In genomic region chr19:6292006-6292405, GRCh38 we compare ENCODE assay signal across 1 cellular context.
TF ChIP-seq lines count a peak whose summit lies in the region.

No MANE protein-coding gene starts in this region.

TF ChIP-seq in HepG2, 621 proteins besides CTCF, POLR2A, EP300 and RAD21 (continued from another document):
- no peak for TF ChIP-seq FUBP1 (CRISPR knock-in tag; IDR thresholded peaks at IDR 0.05; ENCODE audit: borderline replicate concordance)
- TF ChIP-seq ZNF3 (CRISPR knock-in tag; IDR thresholded peaks at IDR 0.05), result no peak
- no peak for TF ChIP-seq STAT5B (CRISPR knock-in tag; IDR thresholded peaks at IDR 0.05)
- TF ChIP-seq STAG1 (CRISPR knock-in tag; IDR thresholded peaks at IDR 0.05), result no peak
- TF ChIP-seq ZFP37 (CRISPR knock-in tag; IDR thresholded peaks at IDR 0.05; ENCODE audit: borderline replicate concordance), result no peak
- peak; percentile 96 for TF ChIP-seq CBX1 (IDR thresholded peaks at IDR 0.05; ENCODE audit: low read depth)
- TF ChIP-seq ZNF530 (CRISPR knock-in tag; IDR thresholded peaks at IDR 0.05; ENCODE audit: low read depth), result no peak
- no peak for TF ChIP-seq ATF7 (IDR thresholded peaks at IDR 0.05)
- no peak for TF ChIP-seq ATF7 (CRISPR knock-in tag; IDR thresholded peaks at IDR 0.05)
- TF ChIP-seq IKZF5 (CRISPR knock-in tag; IDR thresholded peaks at IDR 0.05), result no peak
- no peak for TF ChIP-seq KMT2B (CRISPR knock-in tag; IDR thresholded peaks at IDR 0.05)
- TF ChIP-seq TMF1 (CRISPR knock-in tag; IDR thresholded peaks at IDR 0.05; ENCODE audit: low read depth), result no peak
- no peak for TF ChIP-seq ZFAT (CRISPR knock-in tag; conservative IDR thresholded peaks at IDR 0.05)
- TF ChIP-seq ZNF136 (CRISPR knock-in tag; IDR thresholded peaks at IDR 0.05; ENCODE audit: low read depth), result no peak
- TF ChIP-seq NR2F6 (IDR thresholded peaks at IDR 0.05), result no peak
- no peak for TF ChIP-seq NR2F6 (CRISPR knock-in tag; IDR thresholded peaks at IDR 0.05)
- TF ChIP-seq SATB2 (CRISPR knock-in tag; IDR thresholded peaks at IDR 0.05), result no peak
- no peak for TF ChIP-seq HOXA7 (CRISPR knock-in tag; IDR thresholded peaks at IDR 0.05)
- TF ChIP-seq ZBTB3 (CRISPR knock-in tag; IDR thresholded peaks at IDR 0.05; ENCODE audit: borderline replicate concordance, low read depth), result no peak
- no peak for TF ChIP-seq ZNF670 (CRISPR knock-in tag; IDR thresholded peaks at IDR 0.05; ENCODE audit: borderline replicate concordance)
- no peak for TF ChIP-seq TAF1 (CRISPR knock-in tag; IDR thresholded peaks at IDR 0.05)
- TF ChIP-seq MZF1 (CRISPR knock-in tag; IDR thresholded peaks at IDR 0.05; ENCODE audit: borderline replicate concordance), result no peak
- TF ChIP-seq KDM5B (CRISPR knock-in tag; IDR thresholded peaks at IDR 0.05; ENCODE audit: borderline replicate concordance), result no peak
- no peak for TF ChIP-seq SPEN (CRISPR knock-in tag; IDR thresholded peaks at IDR 0.05; ENCODE audit: low read depth)
- TF ChIP-seq ZSCAN22 (CRISPR knock-in tag; IDR thresholded peaks at IDR 0.05), result no peak
- no peak for TF ChIP-seq ZBTB21 (CRISPR knock-in tag; IDR thresholded peaks at IDR 0.05)
- TF ChIP-seq RORA (CRISPR knock-in tag; IDR thresholded peaks at IDR 0.05), result no peak
- no peak for TF ChIP-seq PBX3 (CRISPR knock-in tag; IDR thresholded peaks at IDR 0.05; ENCODE audit: borderline replicate concordance)
- TF ChIP-seq ZFP90 (CRISPR knock-in tag; IDR thresholded peaks at IDR 0.05; ENCODE audit: borderline replicate concordance), result no peak
- TF ChIP-seq ZNF280D (CRISPR knock-in tag; IDR thresholded peaks at IDR 0.05), result peak; percentile 97
- TF ChIP-seq ZNF746 (CRISPR knock-in tag; IDR thresholded peaks at IDR 0.05), result no peak
- no peak for TF ChIP-seq REST (IDR thresholded peaks at IDR 0.05; ENCODE audit: borderline replicate concordance in 1 of 2, low read depth in 1 of 2, low read length in 2 of 2)
- no peak for TF ChIP-seq MYPOP (CRISPR knock-in tag; IDR thresholded peaks at IDR 0.05)
- no peak for TF ChIP-seq PITX1 (CRISPR knock-in tag; IDR thresholded peaks at IDR 0.05)
- TF ChIP-seq SUZ12 (IDR thresholded peaks at IDR 0.05; ENCODE audit: low read depth, low read length), result no peak
- no peak for TF ChIP-seq DRAP1 (CRISPR knock-in tag; IDR thresholded peaks at IDR 0.05)
- no peak for TF ChIP-seq ZNF510 (CRISPR knock-in tag; IDR thresholded peaks at IDR 0.05; ENCODE audit: low read depth)
- peak; percentile 91 for TF ChIP-seq CBX5 (CRISPR knock-in tag; IDR thresholded peaks at IDR 0.05; ENCODE audit: borderline replicate concordance)
